Comparison of ENCODE assay signal across 14 cellular contexts in the genomic region with DNA sequence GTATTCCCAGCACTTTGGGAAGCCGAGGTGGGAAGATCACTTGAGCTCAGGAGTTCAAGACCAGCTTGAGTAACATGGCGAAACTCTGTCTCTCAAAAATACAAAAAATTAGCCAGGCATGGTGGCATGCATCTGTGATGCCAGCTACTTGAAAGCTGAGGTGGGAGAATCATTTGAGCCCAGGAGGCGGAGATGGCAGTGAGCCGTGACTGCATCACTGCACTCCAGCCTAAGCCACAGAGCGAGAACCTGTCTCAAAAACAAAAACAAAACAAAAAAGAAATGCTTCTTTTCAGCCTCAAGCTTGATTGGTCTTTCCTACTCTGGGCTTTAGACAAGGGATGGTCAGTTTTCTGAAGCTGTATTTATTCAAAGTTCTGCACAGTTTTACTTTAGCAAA. TPM values are rescaled to one million over a fixed set of nuclear protein-coding genes. Genes with fewer than 3 reads are reported as not detected.
DNase-seq lines count a peak whose midpoint lies in the region; ATAC-seq, FAIRE-seq and TF ChIP-seq lines count a peak whose summit lies in the region.
"Had no signal": no experiment of that assay in that cellular context is flagged by ENCODE, and none has a peak within 500 bp of the region (broad histone marks: within the 10 kb centered on the region; RNA-seq: fewer than 3 reads in every experiment).

No MANE protein-coding gene starts in this region.

- peak overlapping the region; percentile 63 for H3K9ac ChIP-seq in GM12878 (ENCODE audit: control insufficient read depth, insufficient read depth, low read length)

- no peaks in the 10 kb centered on the region for H3K79me2 ChIP-seq in GM12878 (ENCODE audit: control insufficient read depth, insufficient read depth, low read length)
- no peaks in the 10 kb centered on the region for H3K79me2 ChIP-seq in hepatocyte

- H3K27ac ChIP-seq in GM12878 (ENCODE audit: control insufficient read depth, insufficient read depth): peak overlapping the region; percentile 66
- no peak overlapping the region for H3K27ac ChIP-seq in hepatocyte
- H3K27ac ChIP-seq: breast epithelium, VCaP had no signal

- H3K4me3 ChIP-seq in GM12878: peak overlapping the region; percentile 47
- H3K4me3 ChIP-seq in hepatocyte: no peak overlapping the region
- H3K4me3 ChIP-seq: breast epithelium had no signal

- H3K27me3 Mint-ChIP-seq in natural killer cell treated with Interleukin-12 subunit alpha and Interleukin-12 subunit beta and Interleukin-15 and Interleukin-18, amount 100 ng/mL, for 72 hours: peaks cover 7 to 14% of the 10 kb centered on the region in 2 donors
- H3K27me3 Mint-ChIP-seq in glutamatergic neuron (ENCODE audit: unreplicated experiment): no peaks in the 10 kb centered on the region

- ATAC-seq in GM21515 (IDR thresholded peaks at IDR 0.05; ENCODE audit: unreplicated experiment) (peak; percentile 42), HG03095 (IDR thresholded peaks at IDR 0.05; ENCODE audit: unreplicated experiment) (peak; percentile 54), GM12878 (peak; percentile 81)
- no peak for ATAC-seq in natural killer cell treated with Interleukin-12 subunit alpha and Interleukin-12 subunit beta and Interleukin-15 and Interleukin-18, amount 100 ng/mL, for 72 hours
- ATAC-seq: HCT116 had no signal

- no peaks in the 10 kb centered on the region for H3K36me3 ChIP-seq in GM12878 (ENCODE audit: control insufficient read depth in 2 of 2, insufficient read depth in 2 of 2, low read length in 1 of 2)
- no peaks in the 10 kb centered on the region for H3K36me3 ChIP-seq in hepatocyte (replicated peaks; ENCODE audit: insufficient read depth, low read depth)
- H3K36me3 ChIP-seq: breast epithelium had no signal

- no peak for TF ChIP-seq POLR2A in GM12878 (IDR thresholded peaks at IDR 0.05; ENCODE audit: low read depth, low read length)

- WGBS in GM12878 (ENCODE audit: insufficient coverage, insufficient replicate concordance, low lambda C conversion rate, missing lambda C conversion rate): 1% methylated on average over 5 of the region's 5 CpGs
- WGBS in hepatocyte (ENCODE audit: low lambda C conversion rate, missing lambda C conversion rate): 92% methylated on average over 5 of the region's 5 CpGs

- in situ Hi-C loops in GM12878 (cut with MboI): loop anchor here (25.0 kb wide), 1 partner anchor 1054 kb away; the partner anchor contains the start of gene ASMTL

- no peak overlapping the region for H3K27ac Mint-ChIP-seq in natural killer cell treated with Interleukin-12 subunit alpha and Interleukin-12 subunit beta and Interleukin-15 and Interleukin-18, amount 100 ng/mL, for 72 hours
- no peak overlapping the region for H3K27ac Mint-ChIP-seq in glutamatergic neuron (ENCODE audit: unreplicated experiment)

- RAD21 ChIA-PET in GM12878 (lab: Charles Lee; ENCODE audit: unreplicated experiment): no interaction called here

- no peak overlapping the region for H3K4me3 Mint-ChIP-seq in natural killer cell treated with Interleukin-12 subunit alpha and Interleukin-12 subunit beta and Interleukin-15 and Interleukin-18, amount 100 ng/mL, for 72 hours
- no peak overlapping the region for H3K4me3 Mint-ChIP-seq in glutamatergic neuron (ENCODE audit: unreplicated experiment)

- no peaks in the 10 kb centered on the region for H4K20me1 ChIP-seq in GM12878 (ENCODE audit: control insufficient read depth, insufficient read depth)
- H4K20me1 ChIP-seq in hepatocyte (ENCODE audit: insufficient read depth, poor library complexity, severe bottlenecking): no peaks in the 10 kb centered on the region

- CTCF ChIA-PET in GM12878 (lab: Yijun Ruan, JAX): no interaction called here

- H2AFZ ChIP-seq in GM12878 (ENCODE audit: control insufficient read depth, low read depth, low read length) (peak overlapping the region; percentile 76), hepatocyte (no peak overlapping the region)

- H3K9me3 Mint-ChIP-seq in natural killer cell treated with Interleukin-12 subunit alpha and Interleukin-12 subunit beta and Interleukin-15 and Interleukin-18, amount 100 ng/mL, for 72 hours: no peaks in the 10 kb centered on the region
- H3K9me3 Mint-ChIP-seq in glutamatergic neuron (ENCODE audit: unreplicated experiment): no peaks in the 10 kb centered on the region

- TF ChIP-seq EP300 in GM12878 (IDR thresholded peaks at IDR 0.05; ENCODE audit: borderline replicate concordance in 1 of 2, control insufficient read depth in 1 of 2, low read depth in 2 of 2, low read length in 2 of 2): no peak

- H3K4me1 ChIP-seq in GM12878 (ENCODE audit: control insufficient read depth, insufficient read depth, low read length) (peaks cover 46% of the 10 kb centered on the region), hepatocyte (ENCODE audit: insufficient read depth) (peaks cover 7% of the 10 kb centered on the region)
- H3K4me1 ChIP-seq: breast epithelium had no signal

- POLR2A ChIA-PET in GM12878 (lab: Charles Lee): no interaction called here

- peak overlapping the region; percentile 69 for H3K4me2 ChIP-seq in GM12878 (ENCODE audit: control insufficient read depth, insufficient read depth)
- H3K4me2 ChIP-seq in hepatocyte: no peak overlapping the region

- no peak for TF ChIP-seq RAD21 in GM12878 (IDR thresholded peaks at IDR 0.05; ENCODE audit: insufficient read depth, low read depth, low read length)

- DNase-seq in GM18507 (ENCODE audit: extremely low spot score, insufficient read length, low read depth): no peak
- peak; percentile 66 for DNase-seq in GM12878 (ENCODE audit: low read depth, low spot score)
- no peak for DNase-seq in natural killer cell treated with Interleukin-12 subunit alpha and Interleukin-12 subunit beta and Interleukin-15 and Interleukin-18, amount 100 ng/mL, for 72 hours (ENCODE audit: low spot score)
- no peak for DNase-seq in RPMI8226
- no peak for DNase-seq in glutamatergic neuron
- DNase-seq in hepatocyte (ENCODE audit: low spot score): no peak
- DNase-seq: activated T-cell treated with anti-CD3 and anti-CD28 coated beads, Interleukin-2, amount 50 U/mL, for 1 hour; NCI-H2171; stimulated activated naive CD4-positive, alpha-beta T cell had no signal

- H3K9me2 ChIP-seq in hepatocyte (replicated peaks; ENCODE audit: insufficient read depth): no peaks in the 10 kb centered on the region

- SMC1A ChIA-PET in GM12878 (lab: Charles Lee; ENCODE audit: uncharacterized antibody, unreplicated experiment): no interaction called here

- no peak for TF ChIP-seq CTCF in GM12878 (IDR thresholded peaks at IDR 0.05 in 2 of 3, conservative IDR thresholded peaks at IDR 0.05 in 1 of 3; ENCODE audit: control insufficient read depth in 2 of 3, extremely low read depth in 1 of 3, insufficient read depth in 1 of 3, low read depth in 3 of 3, low read length in 3 of 3)
- no peak for TF ChIP-seq CTCF in glutamatergic neuron (IDR thresholded peaks at IDR 0.05; ENCODE audit: partially characterized antibody, unreplicated experiment)
- no peak for TF ChIP-seq CTCF in hepatocyte (IDR thresholded peaks at IDR 0.05; ENCODE audit: poor library complexity)

- FAIRE-seq in GM18507 (lab: Jason Lieb, UNC) (peak; percentile 95), GM12878 (lab: Jason Lieb, UNC) (no peak)

- H3K9me3 ChIP-seq in GM12878 (replicated peaks; ENCODE audit: control insufficient read depth, insufficient read depth, low read length) (no peaks in the 10 kb centered on the region), hepatocyte (ENCODE audit: low read depth) (no peaks in the 10 kb centered on the region)
- H3K9me3 ChIP-seq: breast epithelium had no signal

- H3K4me1 Mint-ChIP-seq in natural killer cell treated with Interleukin-12 subunit alpha and Interleukin-12 subunit beta and Interleukin-15 and Interleukin-18, amount 100 ng/mL, for 72 hours (ENCODE audit: low read depth in 2 of 2): no peaks in the 10 kb centered on the region
- no peaks in the 10 kb centered on the region for H3K4me1 Mint-ChIP-seq in glutamatergic neuron (ENCODE audit: low read depth, unreplicated experiment)

- no peaks in the 10 kb centered on the region for H3K36me3 Mint-ChIP-seq in natural killer cell treated with Interleukin-12 subunit alpha and Interleukin-12 subunit beta and Interleukin-15 and Interleukin-18, amount 100 ng/mL, for 72 hours
- no peaks in the 10 kb centered on the region for H3K36me3 Mint-ChIP-seq in glutamatergic neuron (ENCODE audit: unreplicated experiment)

- H3K27me3 ChIP-seq in GM12878 (replicated peaks in 1 of 2; ENCODE audit: control insufficient read depth in 2 of 2, insufficient read depth in 2 of 2, low read length in 1 of 2): no peaks in the 10 kb centered on the region
- no peaks in the 10 kb centered on the region for H3K27me3 ChIP-seq in hepatocyte

- BruUV-seq in GM12878 (replicated peaks; lab: Mats Ljungman, UMichigan): no TSS peak

- intact Hi-C loops in GM12878 (cut with micrococcal nuclease; ENCODE audit: unreplicated experiment): loop anchor here (5.0 kb wide), 1 partner anchor 76 kb away; no protein-coding TSS in a partner anchor

RNA-seq across cellular contexts. Expression of gene DHRSX, which starts 15.8 kb away (rescaled TPM):
- total RNA-seq in GM12878 (2013; cell fraction: nucleolus; rRNA removed): 47.4 and 74.2 TPM in 2 replicates
- 17.6 and 20.7 TPM in 2 replicates for total RNA-seq in GM12878 (2014; rRNA removed)
- 9.0 and 11.3 TPM in 2 replicates for total RNA-seq in GM12878 (2014; rRNA removed; fragmentation: Illumina TruSeq; extraction: Trizol)
- total RNA-seq in GM12878 (2021): 22.4 and 22.9 TPM in 2 replicates
- 9.9 TPM for polyA plus RNA-seq in GM12878 (2011; ENCODE audit: low read depth)
- polyA plus RNA-seq in GM12878 (2011; rRNA removed): 20.8 and 22.0 TPM in 2 replicates
- polyA plus RNA-seq in GM12878 (2011; cell fraction: cytosol; rRNA removed): 38.0 and 38.2 TPM in 2 replicates
- 24.8 TPM in 2 replicates for polyA plus RNA-seq in GM12878 (2011; cell fraction: nucleus; rRNA removed)
- polyA plus RNA-seq in GM12878 (2012): 22.3 and 28.7 TPM in 2 replicates
- 12.4 and 12.9 TPM in 2 replicates for polyA plus RNA-seq in GM12878 (2014; fragmentation: Illumina TruSeq; extraction: Trizol)
- polyA plus RNA-seq in GM12878 (2014; fragmentation: Nextera tagmentation; extraction: Ambion mirVana): 1 to 10 TPM; 1.7 to 3.3 TPM
- polyA plus RNA-seq in GM12878 (2014; rRNA removed): 15.5 and 18.9 TPM in 2 replicates
- 10 to 100 TPM; 33.5 to 39.5 TPM for polyA plus RNA-seq in GM12878 (2016; fragmentation: Nextera tagmentation; extraction: Ambion mirVana)
- 25.2 and 29.1 TPM in 2 replicates for polyA minus RNA-seq in GM12878 (2011; rRNA and poly(A)+ RNA removed)
- polyA minus RNA-seq in GM12878 (2011; cell fraction: cytosol; rRNA and poly(A)+ RNA removed): 9.5 and 9.8 TPM in 2 replicates
- polyA minus RNA-seq in GM12878 (2011; cell fraction: nucleus; rRNA and poly(A)+ RNA removed): 11.2 and 17.8 TPM in 2 replicates
- 10 to 100 TPM; 24.0 to 35.7 TPM for total RNA-seq in natural killer cell treated with Interleukin-12 subunit alpha and Interleukin-12 subunit beta and Interleukin-15 and Interleukin-18, amount 100 ng/mL, for 72 hours
- total RNA-seq in glutamatergic neuron (ENCODE audit: unreplicated experiment): 37.1 TPM
- 37.2 and 42.7 TPM in 2 replicates for total RNA-seq in hepatocyte
- polyA plus RNA-seq in hepatocyte: 59.3 and 71.7 TPM in 2 replicates

RNA-seq across cellular contexts. Expression of gene ZBED1, which starts 15.8 kb away (rescaled TPM):
- total RNA-seq in GM12878 (2013; cell fraction: nucleolus; rRNA removed): 44.8 and 56.2 TPM in 2 replicates
- total RNA-seq in GM12878 (2014; rRNA removed) (45.6 and 48.9 TPM in 2 replicates), GM12878 (2014; rRNA removed; fragmentation: Illumina TruSeq; extraction: Trizol) (33.9 and 40.0 TPM in 2 replicates), GM12878 (2021) (73.6 and 75.5 TPM in 2 replicates), glutamatergic neuron (ENCODE audit: unreplicated experiment) (45.4 TPM), hepatocyte (41.4 and 43.1 TPM in 2 replicates)
- polyA plus RNA-seq in GM12878 (2011; ENCODE audit: low read depth): 11.5 TPM
- polyA plus RNA-seq in GM12878 (2011; rRNA removed) (24.1 and 32.8 TPM in 2 replicates), GM12878 (2014; fragmentation: Illumina TruSeq; extraction: Trizol) (31.7 and 38.6 TPM in 2 replicates), GM12878 (2014; fragmentation: Nextera tagmentation; extraction: Ambion mirVana) (1 to 10 TPM; 1.9 to 4.8 TPM), GM12878 (2014; rRNA removed) (40.9 and 43.1 TPM in 2 replicates), GM12878 (2016; fragmentation: Nextera tagmentation; extraction: Ambion mirVana) (10 to 100 TPM; 47.6 to 48.3 TPM), hepatocyte (25.9 and 26.4 TPM in 2 replicates)
- 48.5 and 59.8 TPM in 2 replicates for polyA plus RNA-seq in GM12878 (2011; cell fraction: cytosol; rRNA removed)
- polyA plus RNA-seq in GM12878 (2011; cell fraction: nucleus; rRNA removed): 14.8 and 27.3 TPM in 2 replicates
- 24.7 and 27.0 TPM in 2 replicates for polyA plus RNA-seq in GM12878 (2012)
- 36.8 and 71.4 TPM in 2 replicates for polyA minus RNA-seq in GM12878 (2011; rRNA and poly(A)+ RNA removed)
- polyA minus RNA-seq in GM12878 (2011; cell fraction: cytosol; rRNA and poly(A)+ RNA removed): 37.2 and 39.3 TPM in 2 replicates
- polyA minus RNA-seq in GM12878 (2011; cell fraction: nucleus; rRNA and poly(A)+ RNA removed): 9.6 and 22.6 TPM in 2 replicates
- total RNA-seq in natural killer cell treated with Interleukin-12 subunit alpha and Interleukin-12 subunit beta and Interleukin-15 and Interleukin-18, amount 100 ng/mL, for 72 hours: 10 to 100 TPM; 34.4 to 42.0 TPM

Comparison
In these comparisons a context has a peak if more than half of its experiments do, and no peak if none do; other contexts are left out.
1. ATAC-seq: peak in GM21515 (single experiment), HG03095 (single experiment) and GM12878 (single experiment); none in natural killer cell treated with Interleukin-12 subunit alpha and Interleukin-12 subunit beta and Interleukin-15 and Interleukin-18, amount 100 ng/mL, for 72 hours (0 of 2).